Comparison of ENCODE assay signal across 1 cellular context in the genomic region with DNA sequence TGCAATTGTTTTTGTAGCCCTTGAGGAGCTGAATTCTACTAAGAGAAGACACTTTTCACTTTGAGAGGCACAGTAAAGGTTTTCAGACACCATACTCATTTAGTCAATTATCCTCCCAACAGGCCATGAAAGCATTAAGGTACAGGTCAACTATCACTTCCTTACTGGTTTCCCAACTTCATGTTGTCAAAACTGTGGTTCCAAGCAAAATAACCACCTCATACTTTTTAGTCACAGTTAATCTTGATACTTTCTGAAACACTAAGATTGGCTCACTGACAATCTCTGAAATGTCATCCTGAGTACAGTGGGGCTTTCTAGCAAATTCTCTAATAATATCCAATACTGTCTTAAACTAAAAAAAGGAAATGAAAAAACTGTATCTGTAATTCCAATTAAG.
TF ChIP-seq lines count a peak whose summit lies in the region.

No MANE protein-coding gene starts in this region.

TF ChIP-seq in WTC11, 78 proteins besides CTCF, POLR2A, EP300 and RAD21 (continued from another document):
- TF ChIP-seq, protein P1, sequence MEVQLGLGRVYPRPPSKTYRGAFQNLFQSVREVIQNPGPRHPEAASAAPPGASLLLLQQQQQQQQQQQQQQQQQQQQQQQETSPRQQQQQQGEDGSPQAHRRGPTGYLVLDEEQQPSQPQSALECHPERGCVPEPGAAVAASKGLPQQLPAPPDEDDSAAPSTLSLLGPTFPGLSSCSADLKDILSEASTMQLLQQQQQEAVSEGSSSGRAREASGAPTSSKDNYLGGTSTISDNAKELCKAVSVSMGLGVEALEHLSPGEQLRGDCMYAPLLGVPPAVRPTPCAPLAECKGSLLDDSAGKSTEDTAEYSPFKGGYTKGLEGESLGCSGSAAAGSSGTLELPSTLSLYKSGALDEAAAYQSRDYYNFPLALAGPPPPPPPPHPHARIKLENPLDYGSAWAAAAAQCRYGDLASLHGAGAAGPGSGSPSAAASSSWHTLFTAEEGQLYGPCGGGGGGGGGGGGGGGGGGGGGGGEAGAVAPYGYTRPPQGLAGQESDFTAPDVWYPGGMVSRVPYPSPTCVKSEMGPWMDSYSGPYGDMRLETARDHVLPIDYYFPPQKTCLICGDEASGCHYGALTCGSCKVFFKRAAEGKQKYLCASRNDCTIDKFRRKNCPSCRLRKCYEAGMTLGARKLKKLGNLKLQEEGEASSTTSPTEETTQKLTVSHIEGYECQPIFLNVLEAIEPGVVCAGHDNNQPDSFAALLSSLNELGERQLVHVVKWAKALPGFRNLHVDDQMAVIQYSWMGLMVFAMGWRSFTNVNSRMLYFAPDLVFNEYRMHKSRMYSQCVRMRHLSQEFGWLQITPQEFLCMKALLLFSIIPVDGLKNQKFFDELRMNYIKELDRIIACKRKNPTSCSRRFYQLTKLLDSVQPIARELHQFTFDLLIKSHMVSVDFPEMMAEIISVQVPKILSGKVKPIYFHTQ (CRISPR knock-in tag; IDR thresholded peaks at IDR 0.05) = no peak
